In genomic region chr1:214044438-214045214, GRCh38 we compare ENCODE assay signal across 16 cellular contexts. TPM values are rescaled to one million over a fixed set of nuclear protein-coding genes. Genes with fewer than 3 reads are reported as not detected.
DNase-seq lines count a peak whose midpoint lies in the region; ATAC-seq, FAIRE-seq and TF ChIP-seq lines count a peak whose summit lies in the region.
"Had no signal": no experiment of that assay in that cellular context is flagged by ENCODE, and none has a peak within 500 bp of the region (broad histone marks: within the 10 kb centered on the region; RNA-seq: fewer than 3 reads in every experiment).

No MANE protein-coding gene starts in this region.

- no peak for TF ChIP-seq EP300 in A549 (IDR thresholded peaks at IDR 0.05)

- POLR2A ChIA-PET in A549 (lab: Yijun Ruan, JAX) (no interaction called here), HEK293 (lab: Yijun Ruan, JAX) (interaction anchor here (0.6 to 1.3 kb wide), 2 partner anchors 12 to 57 kb away, joined by 3 to 5 read pairs; partner anchors contain the start of gene PROX1)

- H3K27ac ChIP-seq in A549 (no peak overlapping the region), HEK293 (ENCODE audit: extremely low read depth, low read depth, low read length) (no peak overlapping the region), left ventricle myocardium inferior (replicated peaks) (peak overlapping the region; percentile 57), spleen (no peak overlapping the region)
- H3K27ac ChIP-seq: HL-60, SJCRH30 had no signal

- DNase-seq in A549 (ENCODE audit: low read depth in 1 of 2, low spot score in 1 of 2) (peak in 1 of 2 experiments; percentile 10), NCI-H446 treated with DMSO at 0.1 percent for 48 hours (lab: John Stamatoyannopoulos, UW) (peak; percentile 38), left ventricle myocardium inferior (no peak), GOT3 (lab: John Stamatoyannopoulos, UW) (no peak), spleen (no peak)
- DNase-seq: activated naive CD4-positive, alpha-beta T cell treated with Interleukin-2 at 50 U/mL for 16 hours; HFFc6; KG1; kidney glomerular epithelial cell; NCI-H1930 had no signal

- 24% methylated on average over 4 of the region's 4 CpGs for WGBS in A549 (ENCODE audit: missing lambda C conversion rate)
- WGBS in spleen, 5 donors = 86 to 97% (median 91%) methylated on average over 3 to 4 of the region's 4 CpGs

- H3K4me3 ChIP-seq in A549 (no peak overlapping the region), HEK293 (ENCODE audit: low read depth, low read length) (no peak overlapping the region), left ventricle myocardium inferior (no peak overlapping the region), spleen (no peak overlapping the region)
- H3K4me3 ChIP-seq: heart left ventricle, SJCRH30 had no signal

- 0 out of 3 replicates have a peak, but pooled peaks cover 3% of the 10 kb centered on the region for H3K9me3 ChIP-seq in A549
- no peaks in the 10 kb centered on the region for H3K9me3 ChIP-seq in HEK293 (ENCODE audit: control insufficient read depth, insufficient read depth, low read depth, low read length)
- peaks cover 32% of the 10 kb centered on the region for H3K9me3 ChIP-seq in left ventricle myocardium inferior (replicated peaks)
- peaks cover 0 to 24% (median 20%) of the 10 kb centered on the region in 8 donors for H3K9me3 ChIP-seq in spleen

- FAIRE-seq in A549 (lab: Jason Lieb, UNC) = no peak

- TF ChIP-seq POLR2A in A549 (IDR thresholded peaks at IDR 0.05; ENCODE audit: low read length) = no peak
- TF ChIP-seq POLR2A in spleen (IDR thresholded peaks at IDR 0.05) = no peak

- CTCF ChIA-PET in A549 (lab: Yijun Ruan, JAX) = no interaction called here
- CTCF ChIA-PET in HEK293 (lab: Yijun Ruan, JAX) = interaction anchor here (0.5 kb wide), 1 partner anchor 1209 kb away, joined by 3 read pairs; no protein-coding TSS in a partner anchor

- intact Hi-C loops in left ventricle myocardium inferior (cut with micrococcal nuclease) = no loop called here
- intact Hi-C loops in spleen (cut with DNase I; ENCODE audit: low total_unique reads) = no loop called here

- no peaks in the 10 kb centered on the region for H3K4me1 ChIP-seq in A549
- H3K4me1 ChIP-seq in HEK293 (ENCODE audit: control insufficient read depth, insufficient read depth, low read length) = no peaks in the 10 kb centered on the region
- no peaks in the 10 kb centered on the region for H3K4me1 ChIP-seq in left ventricle myocardium inferior
- H3K4me1 ChIP-seq in spleen = no peaks in the 10 kb centered on the region
- H3K4me1 ChIP-seq: SJCRH30 had no signal

- TF ChIP-seq RAD21 in A549 (conservative IDR thresholded peaks at IDR 0.05 in 1 of 2, IDR thresholded peaks at IDR 0.05 in 1 of 2) = no peak

- H3K27me3 ChIP-seq in left ventricle myocardium inferior (ENCODE audit: low read depth) (no peaks in the 10 kb centered on the region), spleen (replicated peaks in 1 of 7) (peaks cover 0 to 6% (median 0%) of the 10 kb centered on the region in 7 donors)
- H3K27me3 ChIP-seq: SJCRH30 had no signal

- H3K4me2 ChIP-seq in A549 = peak overlapping the region; percentile 25; the same call in 1 of the 3 replicates

- ATAC-seq in A549 = no peak
- ATAC-seq in GM18520 (IDR thresholded peaks at IDR 0.05; ENCODE audit: unreplicated experiment) = no peak
- ATAC-seq in GM19467 (IDR thresholded peaks at IDR 0.05; ENCODE audit: unreplicated experiment) = no peak

- H3K36me3 ChIP-seq in HEK293 (ENCODE audit: control insufficient read depth in 2 of 2, insufficient read depth in 1 of 2, low read length in 2 of 2) (no peaks in the 10 kb centered on the region), left ventricle myocardium inferior (no peaks in the 10 kb centered on the region), spleen (no peaks in the 10 kb centered on the region)
- H3K36me3 ChIP-seq: heart left ventricle had no signal

- TF ChIP-seq CTCF in A549 (IDR thresholded peaks at IDR 0.05) (no peak), HEK293 (tag by site-specific recombination; IDR thresholded peaks at IDR 0.05) (no peak), left ventricle myocardium inferior (IDR thresholded peaks at IDR 0.05; ENCODE audit: borderline replicate concordance) (no peak), spleen (IDR thresholded peaks at IDR 0.05 in 8 of 11, conservative IDR thresholded peaks at IDR 0.05 in 3 of 11) (no peak)

TF ChIP-seq in A549, 52 proteins besides CTCF, POLR2A, EP300 and RAD21:
- TF ChIP-seq CHD4 (IDR thresholded peaks at IDR 0.05; ENCODE audit: borderline replicate concordance) (no peak), SREBF2 (IDR thresholded peaks at IDR 0.05) (no peak), RNF2 (IDR thresholded peaks at IDR 0.05; ENCODE audit: borderline replicate concordance, low read depth) (no peak), EHMT2 (IDR thresholded peaks at IDR 0.05; ENCODE audit: low read depth) (no peak), HEYL (CRISPR knock-in tag; IDR thresholded peaks at IDR 0.05) (no peak), CBX2 (IDR thresholded peaks at IDR 0.05; ENCODE audit: borderline replicate concordance, low read depth) (no peak), HOXB5 (CRISPR knock-in tag; IDR thresholded peaks at IDR 0.05) (no peak), ESRRA (IDR thresholded peaks at IDR 0.05; ENCODE audit: borderline replicate concordance, low read length) (no peak), NR3C1 (IDR thresholded peaks at IDR 0.05) (no peak), PHF8 (IDR thresholded peaks at IDR 0.05; ENCODE audit: borderline replicate concordance, low read depth) (no peak), POLR2AphosphoS2 (conservative IDR thresholded peaks at IDR 0.05; ENCODE audit: low read length) (no peak), TFCP2L1 (CRISPR knock-in tag; IDR thresholded peaks at IDR 0.05) (no peak), FOSL2 (IDR thresholded peaks at IDR 0.05) (no peak), FOSL2 (CRISPR knock-in tag; IDR thresholded peaks at IDR 0.05) (no peak)
- TF ChIP-seq, protein P1, sequence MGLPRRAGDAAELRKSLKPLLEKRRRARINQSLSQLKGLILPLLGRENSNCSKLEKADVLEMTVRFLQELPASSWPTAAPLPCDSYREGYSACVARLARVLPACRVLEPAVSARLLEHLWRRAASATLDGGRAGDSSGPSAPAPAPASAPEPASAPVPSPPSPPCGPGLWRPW (IDR thresholded peaks at IDR 0.05) = no peak
- TF ChIP-seq, protein P2, sequence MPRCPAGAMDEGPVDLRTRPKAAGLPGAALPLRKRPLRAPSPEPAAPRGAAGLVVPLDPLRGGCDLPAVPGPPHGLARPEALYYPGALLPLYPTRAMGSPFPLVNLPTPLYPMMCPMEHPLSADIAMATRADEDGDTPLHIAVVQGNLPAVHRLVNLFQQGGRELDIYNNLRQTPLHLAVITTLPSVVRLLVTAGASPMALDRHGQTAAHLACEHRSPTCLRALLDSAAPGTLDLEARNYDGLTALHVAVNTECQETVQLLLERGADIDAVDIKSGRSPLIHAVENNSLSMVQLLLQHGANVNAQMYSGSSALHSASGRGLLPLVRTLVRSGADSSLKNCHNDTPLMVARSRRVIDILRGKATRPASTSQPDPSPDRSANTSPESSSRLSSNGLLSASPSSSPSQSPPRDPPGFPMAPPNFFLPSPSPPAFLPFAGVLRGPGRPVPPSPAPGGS (IDR thresholded peaks at IDR 0.05) = no peak

TF ChIP-seq in HEK293, 187 proteins besides CTCF, POLR2A, EP300 and RAD21:
- TF ChIP-seq SCRT1 (tag by site-specific recombination; IDR thresholded peaks at IDR 0.05; ENCODE audit: borderline replicate concordance) = no peak
- TF ChIP-seq, protein P3, sequence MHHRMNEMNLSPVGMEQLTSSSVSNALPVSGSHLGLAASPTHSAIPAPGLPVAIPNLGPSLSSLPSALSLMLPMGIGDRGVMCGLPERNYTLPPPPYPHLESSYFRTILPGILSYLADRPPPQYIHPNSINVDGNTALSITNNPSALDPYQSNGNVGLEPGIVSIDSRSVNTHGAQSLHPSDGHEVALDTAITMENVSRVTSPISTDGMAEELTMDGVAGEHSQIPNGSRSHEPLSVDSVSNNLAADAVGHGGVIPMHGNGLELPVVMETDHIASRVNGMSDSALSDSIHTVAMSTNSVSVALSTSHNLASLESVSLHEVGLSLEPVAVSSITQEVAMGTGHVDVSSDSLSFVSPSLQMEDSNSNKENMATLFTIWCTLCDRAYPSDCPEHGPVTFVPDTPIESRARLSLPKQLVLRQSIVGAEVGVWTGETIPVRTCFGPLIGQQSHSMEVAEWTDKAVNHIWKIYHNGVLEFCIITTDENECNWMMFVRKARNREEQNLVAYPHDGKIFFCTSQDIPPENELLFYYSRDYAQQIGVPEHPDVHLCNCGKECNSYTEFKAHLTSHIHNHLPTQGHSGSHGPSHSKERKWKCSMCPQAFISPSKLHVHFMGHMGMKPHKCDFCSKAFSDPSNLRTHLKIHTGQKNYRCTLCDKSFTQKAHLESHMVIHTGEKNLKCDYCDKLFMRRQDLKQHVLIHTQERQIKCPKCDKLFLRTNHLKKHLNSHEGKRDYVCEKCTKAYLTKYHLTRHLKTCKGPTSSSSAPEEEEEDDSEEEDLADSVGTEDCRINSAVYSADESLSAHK (tag by site-specific recombination; IDR thresholded peaks at IDR 0.05) = no peak
- peak; percentile 96 for TF ChIP-seq GLIS1 (tag by site-specific recombination; IDR thresholded peaks at IDR 0.05)
- TF ChIP-seq ZNF394 (tag by site-specific recombination; IDR thresholded peaks at IDR 0.05; ENCODE audit: borderline replicate concordance) = no peak
- peak; percentile 52; the same call in 1 of the 2 replicates for TF ChIP-seq WT1 (tag by site-specific recombination; IDR thresholded peaks at IDR 0.05)
- TF ChIP-seq BCL6B (tag by site-specific recombination; IDR thresholded peaks at IDR 0.05) = no peak
- no peak for TF ChIP-seq ZNF169 (tag by site-specific recombination; IDR thresholded peaks at IDR 0.05)
- no peak for TF ChIP-seq ZFP41 (tag by site-specific recombination; IDR thresholded peaks at IDR 0.05; ENCODE audit: borderline replicate concordance)

RNA-seq across cellular contexts. Expression of gene PROX1, which starts 56.9 kb away (rescaled TPM):
- polyA plus RNA-seq in A549 (2011; rRNA removed) (0.01 and 0.06 TPM in 2 replicates), A549 (2017; fragmentation: RNase III; extraction: RNeasy Plus Mini Kit Qiagen cat#74134 plus additional on column Dnase treatment) (0.01 to 0.03 TPM in 2 of 3 replicates, not detected in the other), spleen (1 to 10 TPM in 2 of 3 donors, under 1 TPM in 1; 0.70 to 3.4 (median 1.2) TPM)
- polyA plus RNA-seq in A549 (2012; cell fraction: cytosol; rRNA removed) = 0.01 TPM in 2 replicates
- 0.02 and 0.04 TPM in 2 replicates for polyA plus RNA-seq in A549 (2012; cell fraction: nucleus; rRNA removed)
- polyA minus RNA-seq in A549 (2011; rRNA and poly(A)+ RNA removed) = 0.12 and 1.0 TPM in 2 replicates
- total RNA-seq in left ventricle myocardium inferior (80.6 TPM), spleen (100 to 1,000 TPM in 2 of 7 donors, 10 to 100 TPM in 5; 31.1 to 114 (median 66.4) TPM)
